Comparison of ENCODE assay signal across 1 cellular context in genomic region chr21:34748862-34749261, GRCh38.
A peak's percentile ranks its signal among the peaks of the same experiment; 100 is the strongest.
TF ChIP-seq lines count a peak whose summit lies in the region.

No MANE protein-coding gene starts in this region.

TF ChIP-seq in HepG2, 621 proteins besides CTCF, POLR2A, EP300 and RAD21 (continued from another document):
- TF ChIP-seq HNF1A (IDR thresholded peaks at IDR 0.05; ENCODE audit: low read depth) (peak; percentile 44; the same call in 1 of the 2 replicates), HNF1A (CRISPR knock-in tag; IDR thresholded peaks at IDR 0.05; ENCODE audit: borderline replicate concordance) (peak; percentile 47; the same call in 1 of the 2 replicates), ZNF775 (CRISPR knock-in tag; IDR thresholded peaks at IDR 0.05; ENCODE audit: borderline replicate concordance) (no peak), SOX13 (IDR thresholded peaks at IDR 0.05) (no peak), SOX13 (CRISPR knock-in tag; conservative IDR thresholded peaks at IDR 0.05 in 1 of 2, IDR thresholded peaks at IDR 0.05 in 1 of 2) (peak in 1 of 2 experiments; percentile 65; a peak in 1 of 4 replicates), ATF4 (CRISPR knock-in tag; IDR thresholded peaks at IDR 0.05) (0 out of 4 replicates have a peak, but pooled peaks of 1 of the 2 experiments have one; percentile 12), TCF7L2 (IDR thresholded peaks at IDR 0.05; ENCODE audit: low read depth, low read length) (0 out of 2 replicates have a peak, but pooled peaks have one; percentile 16), NCOA2 (CRISPR knock-in tag; IDR thresholded peaks at IDR 0.05) (peak; percentile 44; the same call in 1 of the 2 replicates), NR2C2 (CRISPR knock-in tag; IDR thresholded peaks at IDR 0.05; ENCODE audit: borderline replicate concordance) (0 out of 2 replicates have a peak, but pooled peaks have one; percentile 15), ZNF44 (CRISPR knock-in tag; IDR thresholded peaks at IDR 0.05) (no peak), HOXA7 (CRISPR knock-in tag; IDR thresholded peaks at IDR 0.05) (no peak), ZNF121 (CRISPR knock-in tag; IDR thresholded peaks at IDR 0.05) (no peak)
